In the genomic region with DNA sequence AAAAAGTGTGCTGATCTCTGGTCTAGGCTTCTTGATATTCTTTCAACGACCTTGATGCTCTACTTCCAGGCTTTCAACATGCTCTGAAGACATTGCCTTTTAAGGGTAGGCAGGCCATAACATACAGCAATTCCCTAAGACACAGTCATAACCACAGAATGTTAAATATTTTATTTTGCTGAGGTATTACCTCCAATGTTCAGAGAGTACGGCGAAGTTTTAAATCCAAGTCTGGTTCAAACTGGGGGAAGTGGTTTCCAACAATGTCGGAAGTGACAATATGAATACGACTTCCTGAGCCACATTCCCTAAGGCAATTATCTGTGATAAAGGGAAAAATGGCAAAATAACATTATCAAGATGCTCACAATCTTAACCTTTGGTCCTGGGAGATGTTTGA, we compare ENCODE assay signal across 1 cellular context.
TF ChIP-seq lines count a peak whose summit lies in the region.

No MANE protein-coding gene starts in this region.

TF ChIP-seq in SK-N-SH, 30 proteins besides CTCF, POLR2A, EP300 and RAD21 (continued from another document):
- TF ChIP-seq, protein P1, sequence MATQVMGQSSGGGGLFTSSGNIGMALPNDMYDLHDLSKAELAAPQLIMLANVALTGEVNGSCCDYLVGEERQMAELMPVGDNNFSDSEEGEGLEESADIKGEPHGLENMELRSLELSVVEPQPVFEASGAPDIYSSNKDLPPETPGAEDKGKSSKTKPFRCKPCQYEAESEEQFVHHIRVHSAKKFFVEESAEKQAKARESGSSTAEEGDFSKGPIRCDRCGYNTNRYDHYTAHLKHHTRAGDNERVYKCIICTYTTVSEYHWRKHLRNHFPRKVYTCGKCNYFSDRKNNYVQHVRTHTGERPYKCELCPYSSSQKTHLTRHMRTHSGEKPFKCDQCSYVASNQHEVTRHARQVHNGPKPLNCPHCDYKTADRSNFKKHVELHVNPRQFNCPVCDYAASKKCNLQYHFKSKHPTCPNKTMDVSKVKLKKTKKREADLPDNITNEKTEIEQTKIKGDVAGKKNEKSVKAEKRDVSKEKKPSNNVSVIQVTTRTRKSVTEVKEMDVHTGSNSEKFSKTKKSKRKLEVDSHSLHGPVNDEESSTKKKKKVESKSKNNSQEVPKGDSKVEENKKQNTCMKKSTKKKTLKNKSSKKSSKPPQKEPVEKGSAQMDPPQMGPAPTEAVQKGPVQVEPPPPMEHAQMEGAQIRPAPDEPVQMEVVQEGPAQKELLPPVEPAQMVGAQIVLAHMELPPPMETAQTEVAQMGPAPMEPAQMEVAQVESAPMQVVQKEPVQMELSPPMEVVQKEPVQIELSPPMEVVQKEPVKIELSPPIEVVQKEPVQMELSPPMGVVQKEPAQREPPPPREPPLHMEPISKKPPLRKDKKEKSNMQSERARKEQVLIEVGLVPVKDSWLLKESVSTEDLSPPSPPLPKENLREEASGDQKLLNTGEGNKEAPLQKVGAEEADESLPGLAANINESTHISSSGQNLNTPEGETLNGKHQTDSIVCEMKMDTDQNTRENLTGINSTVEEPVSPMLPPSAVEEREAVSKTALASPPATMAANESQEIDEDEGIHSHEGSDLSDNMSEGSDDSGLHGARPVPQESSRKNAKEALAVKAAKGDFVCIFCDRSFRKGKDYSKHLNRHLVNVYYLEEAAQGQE (IDR thresholded peaks at IDR 0.05; ENCODE audit: low read depth, low read length): no peak
- no peak for TF ChIP-seq EZH2phosphoT487 (IDR thresholded peaks at IDR 0.05; ENCODE audit: borderline replicate concordance, low read depth)
- peak; percentile 56; the same call in 1 of the 2 replicates for TF ChIP-seq GABPA (IDR thresholded peaks at IDR 0.05; ENCODE audit: low read depth)
- TF ChIP-seq RXRA (IDR thresholded peaks at IDR 0.05; ENCODE audit: borderline replicate concordance, low read depth): no peak; the same call in 1 of the 2 replicates
- TF ChIP-seq FOXM1 (IDR thresholded peaks at IDR 0.05; ENCODE audit: low read depth): 0 out of 2 replicates have a peak, but pooled peaks have one; percentile 51
- TF ChIP-seq SMC3 (IDR thresholded peaks at IDR 0.05; ENCODE audit: low read depth, low read length): no peak
- TF ChIP-seq NFIC (IDR thresholded peaks at IDR 0.05; ENCODE audit: borderline replicate concordance): no peak; the same call in 1 of the 2 replicates
- TF ChIP-seq RCOR1 (IDR thresholded peaks at IDR 0.05; ENCODE audit: low read length): no peak
- no peak for TF ChIP-seq YY1 (IDR thresholded peaks at IDR 0.05; ENCODE audit: low read depth)
- TF ChIP-seq FOSL2 (IDR thresholded peaks at IDR 0.05; ENCODE audit: borderline replicate concordance, low read depth): peak; percentile 62; the same call in 1 of the 2 replicates
- peak; percentile 58; the same call in 1 of the 2 replicates for TF ChIP-seq TCF12 (IDR thresholded peaks at IDR 0.05)
- no peak for TF ChIP-seq NRF1 (IDR thresholded peaks at IDR 0.05; ENCODE audit: low read depth, low read length)
- peak; percentile 50; the same call in 1 of the 2 replicates for TF ChIP-seq JUND (IDR thresholded peaks at IDR 0.05)
- no peak for TF ChIP-seq RFX5 (IDR thresholded peaks at IDR 0.05; ENCODE audit: low read length)
- TF ChIP-seq, protein P2, sequence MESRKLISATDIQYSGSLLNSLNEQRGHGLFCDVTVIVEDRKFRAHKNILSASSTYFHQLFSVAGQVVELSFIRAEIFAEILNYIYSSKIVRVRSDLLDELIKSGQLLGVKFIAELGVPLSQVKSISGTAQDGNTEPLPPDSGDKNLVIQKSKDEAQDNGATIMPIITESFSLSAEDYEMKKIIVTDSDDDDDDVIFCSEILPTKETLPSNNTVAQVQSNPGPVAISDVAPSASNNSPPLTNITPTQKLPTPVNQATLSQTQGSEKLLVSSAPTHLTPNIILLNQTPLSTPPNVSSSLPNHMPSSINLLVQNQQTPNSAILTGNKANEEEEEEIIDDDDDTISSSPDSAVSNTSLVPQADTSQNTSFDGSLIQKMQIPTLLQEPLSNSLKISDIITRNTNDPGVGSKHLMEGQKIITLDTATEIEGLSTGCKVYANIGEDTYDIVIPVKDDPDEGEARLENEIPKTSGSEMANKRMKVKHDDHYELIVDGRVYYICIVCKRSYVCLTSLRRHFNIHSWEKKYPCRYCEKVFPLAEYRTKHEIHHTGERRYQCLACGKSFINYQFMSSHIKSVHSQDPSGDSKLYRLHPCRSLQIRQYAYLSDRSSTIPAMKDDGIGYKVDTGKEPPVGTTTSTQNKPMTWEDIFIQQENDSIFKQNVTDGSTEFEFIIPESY (IDR thresholded peaks at IDR 0.05; ENCODE audit: borderline replicate concordance, low read depth): no peak
- TF ChIP-seq, protein P3, sequence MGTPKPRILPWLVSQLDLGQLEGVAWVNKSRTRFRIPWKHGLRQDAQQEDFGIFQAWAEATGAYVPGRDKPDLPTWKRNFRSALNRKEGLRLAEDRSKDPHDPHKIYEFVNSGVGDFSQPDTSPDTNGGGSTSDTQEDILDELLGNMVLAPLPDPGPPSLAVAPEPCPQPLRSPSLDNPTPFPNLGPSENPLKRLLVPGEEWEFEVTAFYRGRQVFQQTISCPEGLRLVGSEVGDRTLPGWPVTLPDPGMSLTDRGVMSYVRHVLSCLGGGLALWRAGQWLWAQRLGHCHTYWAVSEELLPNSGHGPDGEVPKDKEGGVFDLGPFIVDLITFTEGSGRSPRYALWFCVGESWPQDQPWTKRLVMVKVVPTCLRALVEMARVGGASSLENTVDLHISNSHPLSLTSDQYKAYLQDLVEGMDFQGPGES (IDR thresholded peaks at IDR 0.05; ENCODE audit: low read depth, low read length): no peak
- TF ChIP-seq, protein P4, sequence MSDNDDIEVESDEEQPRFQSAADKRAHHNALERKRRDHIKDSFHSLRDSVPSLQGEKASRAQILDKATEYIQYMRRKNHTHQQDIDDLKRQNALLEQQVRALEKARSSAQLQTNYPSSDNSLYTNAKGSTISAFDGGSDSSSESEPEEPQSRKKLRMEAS (IDR thresholded peaks at IDR 0.05; ENCODE audit: low read depth): no peak
- no peak for TF ChIP-seq FOXJ3 (CRISPR knock-in tag; IDR thresholded peaks at IDR 0.05)
- TF ChIP-seq TAF1 (IDR thresholded peaks at IDR 0.05; ENCODE audit: borderline replicate concordance, low read depth, low read length): no peak
- TF ChIP-seq, protein P5, sequence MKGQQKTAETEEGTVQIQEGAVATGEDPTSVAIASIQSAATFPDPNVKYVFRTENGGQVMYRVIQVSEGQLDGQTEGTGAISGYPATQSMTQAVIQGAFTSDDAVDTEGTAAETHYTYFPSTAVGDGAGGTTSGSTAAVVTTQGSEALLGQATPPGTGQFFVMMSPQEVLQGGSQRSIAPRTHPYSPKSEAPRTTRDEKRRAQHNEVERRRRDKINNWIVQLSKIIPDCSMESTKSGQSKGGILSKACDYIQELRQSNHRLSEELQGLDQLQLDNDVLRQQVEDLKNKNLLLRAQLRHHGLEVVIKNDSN (IDR thresholded peaks at IDR 0.05; ENCODE audit: borderline replicate concordance, low read depth): no peak
- no peak for TF ChIP-seq MXI1 (IDR thresholded peaks at IDR 0.05; ENCODE audit: low read depth, low read length)
- TF ChIP-seq TEAD4 (IDR thresholded peaks at IDR 0.05; ENCODE audit: borderline replicate concordance, insufficient read depth): peak; percentile 65; the same call in 1 of the 2 replicates
- no peak for TF ChIP-seq POLR2AphosphoS5 (IDR thresholded peaks at IDR 0.05; ENCODE audit: low read depth, low read length)
- no peak; the same call in 1 of the 2 replicates for TF ChIP-seq ELF1 (IDR thresholded peaks at IDR 0.05)
- TF ChIP-seq, protein P6, sequence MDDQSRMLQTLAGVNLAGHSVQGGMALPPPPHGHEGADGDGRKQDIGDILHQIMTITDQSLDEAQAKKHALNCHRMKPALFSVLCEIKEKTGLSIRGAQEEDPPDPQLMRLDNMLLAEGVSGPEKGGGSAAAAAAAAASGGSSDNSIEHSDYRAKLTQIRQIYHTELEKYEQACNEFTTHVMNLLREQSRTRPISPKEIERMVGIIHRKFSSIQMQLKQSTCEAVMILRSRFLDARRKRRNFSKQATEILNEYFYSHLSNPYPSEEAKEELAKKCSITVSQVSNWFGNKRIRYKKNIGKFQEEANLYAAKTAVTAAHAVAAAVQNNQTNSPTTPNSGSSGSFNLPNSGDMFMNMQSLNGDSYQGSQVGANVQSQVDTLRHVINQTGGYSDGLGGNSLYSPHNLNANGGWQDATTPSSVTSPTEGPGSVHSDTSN (IDR thresholded peaks at IDR 0.05): 0 out of 2 replicates have a peak, but pooled peaks have one; percentile 34
